ENCODE assay signal across 1 cellular context in genomic region chr2:183124222-183124956, GRCh38.
TF ChIP-seq lines count a peak whose summit lies in the region.

A gene with protein sequence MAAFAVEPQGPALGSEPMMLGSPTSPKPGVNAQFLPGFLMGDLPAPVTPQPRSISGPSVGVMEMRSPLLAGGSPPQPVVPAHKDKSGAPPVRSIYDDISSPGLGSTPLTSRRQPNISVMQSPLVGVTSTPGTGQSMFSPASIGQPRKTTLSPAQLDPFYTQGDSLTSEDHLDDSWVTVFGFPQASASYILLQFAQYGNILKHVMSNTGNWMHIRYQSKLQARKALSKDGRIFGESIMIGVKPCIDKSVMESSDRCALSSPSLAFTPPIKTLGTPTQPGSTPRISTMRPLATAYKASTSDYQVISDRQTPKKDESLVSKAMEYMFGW (plus strand): TSS chr2:183124443. CDS start chr2:183124458, 15 bp downstream.

TF ChIP-seq in HepG2, 621 proteins besides CTCF, POLR2A, EP300 and RAD21 (continued from another document):
- peak in 1 of 2 experiments; percentile 84; a peak in 2 of 4 replicates for TF ChIP-seq ATF4 (CRISPR knock-in tag; IDR thresholded peaks at IDR 0.05)
- no peak for TF ChIP-seq SRSF4 (IDR thresholded peaks at IDR 0.05; ENCODE audit: low read depth, low read length, poor library complexity, severe bottlenecking)
- peak; percentile 77 for TF ChIP-seq TAF1 (CRISPR knock-in tag; IDR thresholded peaks at IDR 0.05)
- TF ChIP-seq TCF7 (IDR thresholded peaks at IDR 0.05; ENCODE audit: low read depth), result no peak
- TF ChIP-seq MTERF4 (CRISPR knock-in tag; IDR thresholded peaks at IDR 0.05), result 0 out of 2 replicates have a peak, but pooled peaks have one; percentile 33
- TF ChIP-seq ZNF510 (CRISPR knock-in tag; IDR thresholded peaks at IDR 0.05; ENCODE audit: low read depth), result no peak
- TF ChIP-seq, protein P1, sequence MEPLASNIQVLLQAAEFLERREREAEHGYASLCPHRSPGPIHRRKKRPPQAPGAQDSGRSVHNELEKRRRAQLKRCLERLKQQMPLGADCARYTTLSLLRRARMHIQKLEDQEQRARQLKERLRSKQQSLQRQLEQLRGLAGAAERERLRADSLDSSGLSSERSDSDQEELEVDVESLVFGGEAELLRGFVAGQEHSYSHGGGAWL (CRISPR knock-in tag; IDR thresholded peaks at IDR 0.05), result peak; percentile 97
- 0 out of 2 replicates have a peak, but pooled peaks have one; percentile 9 for TF ChIP-seq SETDB1 (CRISPR knock-in tag; IDR thresholded peaks at IDR 0.05; ENCODE audit: borderline replicate concordance)
- no peak for TF ChIP-seq MED13 (CRISPR knock-in tag; IDR thresholded peaks at IDR 0.05)
- TF ChIP-seq ZNF468 (CRISPR knock-in tag; IDR thresholded peaks at IDR 0.05), result no peak
- peak; percentile 57; the same call in 1 of the 2 replicates for TF ChIP-seq ZNF230 (CRISPR knock-in tag; IDR thresholded peaks at IDR 0.05)
- TF ChIP-seq IKZF4 (CRISPR knock-in tag; IDR thresholded peaks at IDR 0.05; ENCODE audit: borderline replicate concordance, low read depth, not compliant biosample characterization), result peak; percentile 76
- TF ChIP-seq ATRX (CRISPR knock-in tag; IDR thresholded peaks at IDR 0.05; ENCODE audit: borderline replicate concordance), result 0 out of 2 replicates have a peak, but pooled peaks have one; percentile 21
- peak; percentile 53; the same call in 1 of the 2 replicates for TF ChIP-seq ZNF280B (CRISPR knock-in tag; IDR thresholded peaks at IDR 0.05; ENCODE audit: borderline replicate concordance)
- TF ChIP-seq AHR (CRISPR knock-in tag; IDR thresholded peaks at IDR 0.05), result peak; percentile 78; the same call in 1 of the 2 replicates
- no peak for TF ChIP-seq THYN1 (CRISPR knock-in tag; IDR thresholded peaks at IDR 0.05; ENCODE audit: borderline replicate concordance, low read depth)
- TF ChIP-seq RFXANK (CRISPR knock-in tag; IDR thresholded peaks at IDR 0.05), result peak; percentile 90; the same call in 1 of the 2 replicates
- TF ChIP-seq, protein P2, sequence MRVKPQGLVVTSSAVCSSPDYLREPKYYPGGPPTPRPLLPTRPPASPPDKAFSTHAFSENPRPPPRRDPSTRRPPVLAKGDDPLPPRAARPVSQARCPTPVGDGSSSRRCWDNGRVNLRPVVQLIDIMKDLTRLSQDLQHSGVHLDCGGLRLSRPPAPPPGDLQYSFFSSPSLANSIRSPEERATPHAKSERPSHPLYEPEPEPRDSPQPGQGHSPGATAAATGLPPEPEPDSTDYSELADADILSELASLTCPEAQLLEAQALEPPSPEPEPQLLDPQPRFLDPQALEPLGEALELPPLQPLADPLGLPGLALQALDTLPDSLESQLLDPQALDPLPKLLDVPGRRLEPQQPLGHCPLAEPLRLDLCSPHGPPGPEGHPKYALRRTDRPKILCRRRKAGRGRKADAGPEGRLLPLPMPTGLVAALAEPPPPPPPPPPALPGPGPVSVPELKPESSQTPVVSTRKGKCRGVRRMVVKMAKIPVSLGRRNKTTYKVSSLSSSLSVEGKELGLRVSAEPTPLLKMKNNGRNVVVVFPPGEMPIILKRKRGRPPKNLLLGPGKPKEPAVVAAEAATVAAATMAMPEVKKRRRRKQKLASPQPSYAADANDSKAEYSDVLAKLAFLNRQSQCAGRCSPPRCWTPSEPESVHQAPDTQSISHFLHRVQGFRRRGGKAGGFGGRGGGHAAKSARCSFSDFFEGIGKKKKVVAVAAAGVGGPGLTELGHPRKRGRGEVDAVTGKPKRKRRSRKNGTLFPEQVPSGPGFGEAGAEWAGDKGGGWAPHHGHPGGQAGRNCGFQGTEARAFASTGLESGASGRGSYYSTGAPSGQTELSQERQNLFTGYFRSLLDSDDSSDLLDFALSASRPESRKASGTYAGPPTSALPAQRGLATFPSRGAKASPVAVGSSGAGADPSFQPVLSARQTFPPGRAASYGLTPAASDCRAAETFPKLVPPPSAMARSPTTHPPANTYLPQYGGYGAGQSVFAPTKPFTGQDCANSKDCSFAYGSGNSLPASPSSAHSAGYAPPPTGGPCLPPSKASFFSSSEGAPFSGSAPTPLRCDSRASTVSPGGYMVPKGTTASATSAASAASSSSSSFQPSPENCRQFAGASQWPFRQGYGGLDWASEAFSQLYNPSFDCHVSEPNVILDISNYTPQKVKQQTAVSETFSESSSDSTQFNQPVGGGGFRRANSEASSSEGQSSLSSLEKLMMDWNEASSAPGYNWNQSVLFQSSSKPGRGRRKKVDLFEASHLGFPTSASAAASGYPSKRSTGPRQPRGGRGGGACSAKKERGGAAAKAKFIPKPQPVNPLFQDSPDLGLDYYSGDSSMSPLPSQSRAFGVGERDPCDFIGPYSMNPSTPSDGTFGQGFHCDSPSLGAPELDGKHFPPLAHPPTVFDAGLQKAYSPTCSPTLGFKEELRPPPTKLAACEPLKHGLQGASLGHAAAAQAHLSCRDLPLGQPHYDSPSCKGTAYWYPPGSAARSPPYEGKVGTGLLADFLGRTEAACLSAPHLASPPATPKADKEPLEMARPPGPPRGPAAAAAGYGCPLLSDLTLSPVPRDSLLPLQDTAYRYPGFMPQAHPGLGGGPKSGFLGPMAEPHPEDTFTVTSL (CRISPR knock-in tag; IDR thresholded peaks at IDR 0.05; ENCODE audit: borderline replicate concordance), result peak; percentile 75
- no peak for TF ChIP-seq ZNF616 (CRISPR knock-in tag; IDR thresholded peaks at IDR 0.05; ENCODE audit: low read depth)
- TF ChIP-seq ZFP36L2 (CRISPR knock-in tag; IDR thresholded peaks at IDR 0.05), result no peak
- peak; percentile 96; the same call in 1 of the 2 replicates for TF ChIP-seq ZNF138 (CRISPR knock-in tag; IDR thresholded peaks at IDR 0.05; ENCODE audit: low read depth)
- peak; percentile 85 for TF ChIP-seq SIN3B (IDR thresholded peaks at IDR 0.05; ENCODE audit: low read length)
- TF ChIP-seq ZNF770 (CRISPR knock-in tag; IDR thresholded peaks at IDR 0.05), result no peak; the same call in 1 of the 2 replicates
- TF ChIP-seq PCBP2 (optimal IDR thresholded peaks at IDR 0.05; ENCODE audit: low read depth, low read length, poor library complexity, severe bottlenecking), result no peak
- no peak for TF ChIP-seq RBAK (CRISPR knock-in tag; IDR thresholded peaks at IDR 0.05)
- no peak; the same call in 1 of the 2 replicates for TF ChIP-seq PPARG (CRISPR knock-in tag; conservative IDR thresholded peaks at IDR 0.05)
- no peak; the same call in 1 of the 2 replicates for TF ChIP-seq SNAI1 (CRISPR knock-in tag; IDR thresholded peaks at IDR 0.05; ENCODE audit: borderline replicate concordance)
- peak; percentile 77 for TF ChIP-seq SMAD3 (CRISPR knock-in tag; IDR thresholded peaks at IDR 0.05)
- no peak for TF ChIP-seq RAD51 (IDR thresholded peaks at IDR 0.05; ENCODE audit: borderline replicate concordance)
- TF ChIP-seq DMAP1 (CRISPR knock-in tag; IDR thresholded peaks at IDR 0.05), result peak; percentile 99
- peak; percentile 58; the same call in 1 of the 2 replicates for TF ChIP-seq GFI1 (CRISPR knock-in tag; IDR thresholded peaks at IDR 0.05; ENCODE audit: borderline replicate concordance)
- peak; percentile 23; the same call in 1 of the 2 replicates for TF ChIP-seq ESRRA (CRISPR knock-in tag; IDR thresholded peaks at IDR 0.05; ENCODE audit: low read depth)
- 0 out of 2 replicates have a peak, but pooled peaks have one; percentile 77 for TF ChIP-seq MYNN (CRISPR knock-in tag; IDR thresholded peaks at IDR 0.05; ENCODE audit: low read depth)
- no peak for TF ChIP-seq HHEX (CRISPR knock-in tag; IDR thresholded peaks at IDR 0.05)
- TF ChIP-seq HCFC1 (IDR thresholded peaks at IDR 0.05; ENCODE audit: low read depth, low read length), result peak; percentile 85
- peak; percentile 12 to 44; a peak in 1 of 4 replicates for TF ChIP-seq NR2F1 (CRISPR knock-in tag; IDR thresholded peaks at IDR 0.05)
- TF ChIP-seq ZNF883 (CRISPR knock-in tag; IDR thresholded peaks at IDR 0.05; ENCODE audit: not compliant biosample characterization), result peak; percentile 91
- peak; percentile 34; the same call in 1 of the 2 replicates for TF ChIP-seq FOXC1 (CRISPR knock-in tag; IDR thresholded peaks at IDR 0.05; ENCODE audit: borderline replicate concordance)
- no peak for TF ChIP-seq TAF15 (IDR thresholded peaks at IDR 0.05; ENCODE audit: low read depth, low read length, poor library complexity, severe bottlenecking)
- TF ChIP-seq CAMTA2 (CRISPR knock-in tag; IDR thresholded peaks at IDR 0.05; ENCODE audit: borderline replicate concordance), result no peak
- TF ChIP-seq ZNF253 (CRISPR knock-in tag; IDR thresholded peaks at IDR 0.05; ENCODE audit: borderline replicate concordance), result no peak
- TF ChIP-seq ZNF589 (CRISPR knock-in tag; conservative IDR thresholded peaks at IDR 0.05), result peak; percentile 77; the same call in 1 of the 2 replicates
